In genomic region chr1:221874285-221875003, GRCh38 we compare ENCODE assay signal across 16 cellular contexts.
DNase-seq lines count a peak whose midpoint lies in the region; ATAC-seq, FAIRE-seq and TF ChIP-seq lines count a peak whose summit lies in the region.
"Had no signal": no experiment of that assay in that cellular context is flagged by ENCODE, and none has a peak within 500 bp of the region (broad histone marks: within the 10 kb centered on the region; RNA-seq: fewer than 3 reads in every experiment).

No MANE protein-coding gene starts in this region.

- no peaks in the 10 kb centered on the region for H3F3A ChIP-seq in SK-N-SH (replicated peaks; ENCODE audit: insufficient read depth)

- H2AFZ ChIP-seq in SK-N-SH (ENCODE audit: low read depth), result peak overlapping the region; percentile 57; the same call in 1 of the 2 replicates

- CTCF ChIA-PET in AG04450 (lab: Charles Lee), result interaction anchor here (0.5 to 1.3 kb wide), 4 partner anchors 12 to 581 kb away, joined by 3 to 5 read pairs (median 4); no protein-coding TSS in a partner anchor
- CTCF ChIA-PET in SK-N-SH (lab: Yijun Ruan, JAX), result interaction anchor here (1.0 kb wide), 1 partner anchor 74 kb away, joined by 3 read pairs; no protein-coding TSS in a partner anchor

- peaks cover 0 to 6% of the 10 kb centered on the region in 2 experiments; a peak in 2 of 4 replicates for H3K4me1 ChIP-seq in SK-N-SH (ENCODE audit: control insufficient read depth in 1 of 2, insufficient read depth in 2 of 2, low read depth in 1 of 2, low read length in 1 of 2)
- H3K4me1 ChIP-seq: ascending aorta, pancreas had no signal

- no peak for TF ChIP-seq POLR2A in GM12891 (IDR thresholded peaks at IDR 0.05; ENCODE audit: low read depth, low read length)
- no peak for TF ChIP-seq POLR2A in erythroblast (IDR thresholded peaks at IDR 0.05; ENCODE audit: low read length)

- H3K36me3 ChIP-seq in SK-N-SH (replicated peaks in 1 of 2; ENCODE audit: control insufficient read depth in 1 of 2, insufficient read depth in 2 of 2, low read length in 1 of 2), result no peaks in the 10 kb centered on the region
- H3K36me3 ChIP-seq: ascending aorta, esophagus squamous epithelium, pancreas had no signal

- H3K9ac ChIP-seq in SK-N-SH, result no peak overlapping the region

- WGBS in SK-N-SH (ENCODE audit: low lambda C conversion rate), result 77% methylated on average over 3 of the region's 3 CpGs

- H3K27me3 ChIP-seq in AG04450 (ENCODE audit: control insufficient read depth, insufficient read depth, low read length) (no peaks in the 10 kb centered on the region), SK-N-SH (ENCODE audit: insufficient read depth) (no peaks in the 10 kb centered on the region)
- H3K27me3 ChIP-seq: ascending aorta, esophagus squamous epithelium, pancreas had no signal

- POLR2A ChIA-PET in AG04450 (lab: Yijun Ruan, JAX), result interaction anchor here (0.7 kb wide), 1 partner anchor 358 kb away, joined by 3 read pairs; no protein-coding TSS in a partner anchor
- POLR2A ChIA-PET in SK-N-SH (lab: Yijun Ruan, JAX), result no interaction called here

- no peak for ATAC-seq in GM18520 (IDR thresholded peaks at IDR 0.05; ENCODE audit: unreplicated experiment)
- ATAC-seq: left ventricle myocardium superior, pancreas had no signal

- no peak for TF ChIP-seq RAD21 in SK-N-SH (IDR thresholded peaks at IDR 0.05; ENCODE audit: low read length)

- peak overlapping the region; percentile 73 for H3K27ac ChIP-seq in AG04450 (ENCODE audit: low read depth, low read length)
- H3K27ac ChIP-seq in SK-N-SH (ENCODE audit: low read depth in 2 of 2, low read length in 1 of 2), result peak overlapping the region; percentile 50 to 56; a peak in 3 of 4 replicates
- H3K27ac ChIP-seq: ascending aorta, esophagus squamous epithelium, pancreas, VCaP had no signal

- H3K9me2 ChIP-seq in SK-N-SH, result no peaks in the 10 kb centered on the region

- no peaks in the 10 kb centered on the region for H3K9me3 ChIP-seq in AG04450 (ENCODE audit: control insufficient read depth, insufficient read depth, low read length)
- H3K9me3 ChIP-seq in SK-N-SH, result no peaks in the 10 kb centered on the region
- H3K9me3 ChIP-seq: ascending aorta, esophagus squamous epithelium, pancreas had no signal

- H3K4me3 ChIP-seq in AG04450 (ENCODE audit: low read depth, low read length) (no peak overlapping the region), SK-N-SH (ENCODE audit: low read depth in 2 of 2, low read length in 1 of 2) (no peak overlapping the region)
- H3K4me3 ChIP-seq: ascending aorta, esophagus squamous epithelium, pancreas had no signal

- no peaks in the 10 kb centered on the region for H3K79me2 ChIP-seq in SK-N-SH (ENCODE audit: insufficient read depth)

- peak; percentile 40 for FAIRE-seq in GM12891 (lab: Jason Lieb, UNC)
- FAIRE-seq: pancreas, small intestine had no signal

- no peak for TF ChIP-seq CTCF in AG04450 (IDR thresholded peaks at IDR 0.05; ENCODE audit: low read depth, low read length)
- no peak for TF ChIP-seq CTCF in SK-N-SH (IDR thresholded peaks at IDR 0.05)

- DNase-seq in AG04450 (ENCODE audit: low read depth, low spot score) (no peak), GM12891 (ENCODE audit: insufficient read length, low spot score) (no peak), SK-N-SH (no peak), fibroblast of peridontal ligament (ENCODE audit: extremely low read depth) (peak; percentile 79), epidermal melanocyte (ENCODE audit: insufficient read length, low spot score) (no peak), erythroblast (lab: John Stamatoyannopoulos, UW) (no peak)
- no peak for DNase-seq in activated naive CD4-positive, alpha-beta T cell (lab: John Stamatoyannopoulos, UW)
- DNase-seq: esophagus squamous epithelium; left ventricle myocardium superior; NCI-H1436; pancreas; small intestine; stimulated activated naive B cell treated with anti-CD40 and anti-IgM and Interleukin-4, amounts not matched to agents 10 μg/mL and 1 μg/mL and 100 μg/mL, for 72 hours had no signal

- peak overlapping the region; percentile 27; the same call in 1 of the 2 replicates for H3K4me2 ChIP-seq in SK-N-SH

- H4K20me1 ChIP-seq in SK-N-SH (ENCODE audit: insufficient read depth), result no peaks in the 10 kb centered on the region

- peak in 1 of 2 experiments; percentile 16; a peak in 1 of 4 replicates for TF ChIP-seq EP300 in SK-N-SH (IDR thresholded peaks at IDR 0.05; ENCODE audit: borderline replicate concordance in 1 of 2, low read depth in 1 of 2, low read length in 1 of 2)

TF ChIP-seq in GM12891, 5 proteins besides CTCF, POLR2A, EP300 and RAD21:
- no peak for TF ChIP-seq TAF1 (IDR thresholded peaks at IDR 0.05; ENCODE audit: low read depth, low read length)
- no peak for TF ChIP-seq POU2F2 (IDR thresholded peaks at IDR 0.05; ENCODE audit: low read depth, low read length)
- TF ChIP-seq SPI1 (IDR thresholded peaks at IDR 0.05; ENCODE audit: low read depth, low read length), result no peak
- no peak for TF ChIP-seq PAX5 (IDR thresholded peaks at IDR 0.05; ENCODE audit: insufficient read depth, low read length, severe bottlenecking)
- no peak for TF ChIP-seq POLR2AphosphoS5 (IDR thresholded peaks at IDR 0.05; ENCODE audit: low read depth, low read length)
TF ChIP-seq in GM12891: peak in this region for 0.

TF ChIP-seq in SK-N-SH, 30 proteins besides CTCF, POLR2A, EP300 and RAD21:
- peak; percentile 58 for TF ChIP-seq JUND (IDR thresholded peaks at IDR 0.05)
- TF ChIP-seq GABPA (IDR thresholded peaks at IDR 0.05; ENCODE audit: low read depth), result no peak
- TF ChIP-seq TCF12 (IDR thresholded peaks at IDR 0.05), result peak; percentile 66
- peak; percentile 42; the same call in 1 of the 2 replicates for TF ChIP-seq FOSL2 (IDR thresholded peaks at IDR 0.05; ENCODE audit: borderline replicate concordance, low read depth)
- TF ChIP-seq, protein P1, sequence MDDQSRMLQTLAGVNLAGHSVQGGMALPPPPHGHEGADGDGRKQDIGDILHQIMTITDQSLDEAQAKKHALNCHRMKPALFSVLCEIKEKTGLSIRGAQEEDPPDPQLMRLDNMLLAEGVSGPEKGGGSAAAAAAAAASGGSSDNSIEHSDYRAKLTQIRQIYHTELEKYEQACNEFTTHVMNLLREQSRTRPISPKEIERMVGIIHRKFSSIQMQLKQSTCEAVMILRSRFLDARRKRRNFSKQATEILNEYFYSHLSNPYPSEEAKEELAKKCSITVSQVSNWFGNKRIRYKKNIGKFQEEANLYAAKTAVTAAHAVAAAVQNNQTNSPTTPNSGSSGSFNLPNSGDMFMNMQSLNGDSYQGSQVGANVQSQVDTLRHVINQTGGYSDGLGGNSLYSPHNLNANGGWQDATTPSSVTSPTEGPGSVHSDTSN (IDR thresholded peaks at IDR 0.05), result 0 out of 2 replicates have a peak, but pooled peaks have one; percentile 13
TF ChIP-seq in SK-N-SH: peak in this region for 4.
